25 cellular contexts compared by ENCODE assay signal in genomic region chr3:179414804-179415203, GRCh38.
"Had no signal": no experiment of that assay in that cellular context is flagged by ENCODE, and none has a peak within 500 bp of the region (broad histone marks: within the 10 kb centered on the region; RNA-seq: fewer than 3 reads in every experiment).

No MANE protein-coding gene starts in this region.

- ATAC-seq: foreskin keratinocyte; gastroesophageal sphincter; left colon; natural killer cell treated with Interleukin-12 subunit alpha and Interleukin-12 subunit beta and Interleukin-15 and Interleukin-18, amount 100 ng/mL, for 72 hours; stimulated activated effector memory CD8-positive, alpha-beta T cell treated with anti-CD3 and anti-CD28 coated beads, Interleukin-12 subunit alpha, Interleukin-12 subunit beta, amount 100 ng/mL, for 72 hours had no signal

- H3K36me3 ChIP-seq: thyroid gland had no signal

- H3K9me3 ChIP-seq: esophagus muscularis mucosa, gastroesophageal sphincter, sigmoid colon, stomach, thyroid gland, vagina had no signal

- DNase-seq: dermis blood vessel endothelial cell; effector memory CD4-positive, alpha-beta T cell; foreskin keratinocyte; hypothalamus; immature natural killer cell; islet precursor cell; kidney glomerular epithelial cell; left colon; naive B cell; sigmoid colon; stimulated activated CD4-positive, alpha-beta T cell treated with anti-CD3 and anti-CD28 coated beads, Interleukin-2, amount 100 ng/mL, for 24 hours; stimulated activated CD4-positive, alpha-beta T cell treated with anti-CD3 and anti-CD28 coated beads, Interleukin-4, amount 100 ng/mL, for 24 hours; stimulated activated naive CD4-positive, alpha-beta T cell treated with Interleukin-2 at 50 U/mL for 16 hours; stomach; thyroid gland; trophoblast cell had no signal

- H3K4me3 ChIP-seq: coronary artery, esophagus muscularis mucosa, gastroesophageal sphincter, lung, neural progenitor cell, sigmoid colon, stomach, thyroid gland, vagina had no signal

- H3K4me1 ChIP-seq: parathyroid adenoma, sigmoid colon, stomach, thyroid gland, vagina had no signal

- H3K27me3 ChIP-seq: esophagus muscularis mucosa, foreskin keratinocyte, gastroesophageal sphincter, neural progenitor cell, sigmoid colon, stomach, thyroid gland, vagina had no signal

- H3K27ac ChIP-seq: esophagus muscularis mucosa, foreskin keratinocyte, gastroesophageal sphincter, neural progenitor cell, parathyroid adenoma, sigmoid colon, stomach, thyroid gland, vagina had no signal
